15 cellular contexts compared by ENCODE assay signal in genomic region chr6:15285682-15286294, GRCh38. TPM values are rescaled to one million over a fixed set of nuclear protein-coding genes. Genes with fewer than 3 reads are reported as not detected.
DNase-seq lines count a peak whose midpoint lies in the region; ATAC-seq, FAIRE-seq and TF ChIP-seq lines count a peak whose summit lies in the region.
"Had no signal": no experiment of that assay in that cellular context is flagged by ENCODE, and none has a peak within 500 bp of the region (broad histone marks: within the 10 kb centered on the region; RNA-seq: fewer than 3 reads in every experiment).

No MANE protein-coding gene starts in this region.

- no peak for ATAC-seq in GM12878
- ATAC-seq: activated CD4-positive, alpha-beta T cell treated with anti-CD3 and anti-CD28 coated beads for 36 hours; heart right ventricle; T-helper 17 cell had no signal

- no peak overlapping the region for H2BK12ac ChIP-seq in mesenchymal stem cell (ENCODE audit: low read length in 2 of 2)

- H2AFZ ChIP-seq in GM12878 (ENCODE audit: control insufficient read depth, low read depth, low read length) (no peak overlapping the region), mesenchymal stem cell (ENCODE audit: low read depth, low read length) (no peak overlapping the region)

- H3K4ac ChIP-seq in mesenchymal stem cell (ENCODE audit: low read depth in 1 of 2, low read length in 2 of 2): no peak overlapping the region

- H2AK5ac ChIP-seq in mesenchymal stem cell (ENCODE audit: low read length, severe bottlenecking): no peak overlapping the region

- SMC1A ChIA-PET in GM12878 (lab: Charles Lee; ENCODE audit: uncharacterized antibody, unreplicated experiment): no interaction called here

- in situ Hi-C loops in GM12878 (cut with MboI): no loop called here

- WGBS in GM12878 (ENCODE audit: insufficient coverage, insufficient replicate concordance, low lambda C conversion rate, missing lambda C conversion rate): 98% methylated on average over 3 of the region's 3 CpGs
- 100% methylated on average over 2 of the region's 3 CpGs for WGBS in mesenchymal stem cell

- no peak for TF ChIP-seq EP300 in GM12878 (IDR thresholded peaks at IDR 0.05; ENCODE audit: borderline replicate concordance in 1 of 2, control insufficient read depth in 1 of 2, low read depth in 2 of 2, low read length in 2 of 2)

- no peak overlapping the region for H3K14ac ChIP-seq in mesenchymal stem cell (ENCODE audit: low read length in 2 of 2)

- POLR2A ChIA-PET in GM12878 (lab: Charles Lee): interaction anchor here (0.6 to 0.7 kb wide), 2 partner anchors 41 to 118 kb away, joined by 3 to 7 read pairs; no protein-coding TSS in a partner anchor

- H3K36me3 ChIP-seq in GM12878 (ENCODE audit: control insufficient read depth in 2 of 2, insufficient read depth in 2 of 2, low read length in 1 of 2) (no peaks in the 10 kb centered on the region; a peak in 2 of 4 replicates), mesenchymal stem cell (ENCODE audit: control insufficient read depth in 1 of 2, insufficient read depth in 2 of 2, low read depth in 1 of 2, low read length in 2 of 2) (no peaks in the 10 kb centered on the region)
- H3K36me3 ChIP-seq: heart right ventricle had no signal

- H3K4me2 ChIP-seq in GM12878 (ENCODE audit: control insufficient read depth, insufficient read depth) (no peak overlapping the region), mesenchymal stem cell (ENCODE audit: low read length, poor library complexity, severe bottlenecking) (no peak overlapping the region)

- H4K8ac ChIP-seq in mesenchymal stem cell (ENCODE audit: low read length): no peak overlapping the region

- peaks cover 15% of the 10 kb centered on the region for H3K79me1 ChIP-seq in mesenchymal stem cell (replicated peaks; ENCODE audit: low read length, poor library complexity, severe bottlenecking)

- no peaks in the 10 kb centered on the region for H4K20me1 ChIP-seq in GM12878 (ENCODE audit: control insufficient read depth, insufficient read depth)

- no peak overlapping the region for H2BK15ac ChIP-seq in mesenchymal stem cell (ENCODE audit: low read depth, poor library complexity, severe bottlenecking)

- TF ChIP-seq RAD21 in GM12878 (IDR thresholded peaks at IDR 0.05; ENCODE audit: insufficient read depth, low read depth, low read length): peak; percentile 40; the same call in 1 of the 2 replicates

- peak; percentile 33 for DNase-seq in EH (ENCODE audit: low read depth)
- DNase-seq in LNCaP clone FGC (ENCODE audit: low read depth): no peak
- no peak for DNase-seq in GM12878 (ENCODE audit: low read depth, low spot score)
- DNase-seq in mesenchymal stem cell: no peak
- no peak for DNase-seq in posterior cingulate gyrus
- no peak for DNase-seq in AG08395 (ENCODE audit: low spot score)
- no peak for DNase-seq in activated CD8-positive, alpha-beta memory T cell treated with anti-CD3 and anti-CD28 coated beads for 24 hours
- DNase-seq in activated T-cell treated with anti-CD3 and anti-CD28 coated beads for 4 hours: no peak
- DNase-seq: activated CD4-positive, alpha-beta T cell treated with anti-CD3 and anti-CD28 coated beads for 36 hours; activated T-cell treated with anti-CD3 and anti-CD28 coated beads, Interleukin-2, amount 50 U/mL, for 24 hours; heart right ventricle; MM.1S; NCI-H2029; NCI-H774; T-helper 17 cell had no signal

- no peak for FAIRE-seq in GM12878 (lab: Jason Lieb, UNC)

- no peak overlapping the region for H3K18ac ChIP-seq in mesenchymal stem cell (ENCODE audit: low read depth in 1 of 2, low read length in 2 of 2)

- intact Hi-C loops in GM12878 (cut with micrococcal nuclease; ENCODE audit: unreplicated experiment) (no loop called here), posterior cingulate gyrus (cut with DNase I) (no loop called here)

- H3K27ac ChIP-seq in GM12878 (ENCODE audit: control insufficient read depth, insufficient read depth) (no peak overlapping the region), mesenchymal stem cell (ENCODE audit: low read length, poor library complexity, severe bottlenecking) (peak overlapping the region; percentile 9)
- H3K27ac ChIP-seq: heart right ventricle had no signal

- H3K4me1 ChIP-seq in GM12878 (ENCODE audit: control insufficient read depth, insufficient read depth, low read length): peaks cover 34% of the 10 kb centered on the region
- peaks cover 14% of the 10 kb centered on the region for H3K4me1 ChIP-seq in mesenchymal stem cell (ENCODE audit: control insufficient read depth, insufficient read depth, low read depth, low read length)

- no peak overlapping the region for H2BK120ac ChIP-seq in mesenchymal stem cell (ENCODE audit: low read depth, low read length)

- no peak overlapping the region for H3K9ac ChIP-seq in GM12878 (ENCODE audit: control insufficient read depth, insufficient read depth, low read length)
- no peak overlapping the region for H3K9ac ChIP-seq in mesenchymal stem cell (ENCODE audit: low read length)

- H3K4me3 ChIP-seq in LNCaP clone FGC (ENCODE audit: low read depth, low read length) (no peak overlapping the region), GM12878 (no peak overlapping the region), mesenchymal stem cell (ENCODE audit: insufficient read depth in 1 of 2, low read depth in 1 of 2, low read length in 2 of 2) (no peak overlapping the region)
- H3K4me3 ChIP-seq: heart right ventricle had no signal

- no peaks in the 10 kb centered on the region; the same call in 2 of the 3 replicates for H3K9me3 ChIP-seq in GM12878 (replicated peaks; ENCODE audit: control insufficient read depth, insufficient read depth, low read length)
- no peaks in the 10 kb centered on the region for H3K9me3 ChIP-seq in mesenchymal stem cell (ENCODE audit: control insufficient read depth, low read length)
- H3K9me3 ChIP-seq: heart right ventricle had no signal

- peaks cover 78% of the 10 kb centered on the region for H3K79me2 ChIP-seq in GM12878 (ENCODE audit: control insufficient read depth, insufficient read depth, low read length)

- TF ChIP-seq POLR2A in GM12878 (IDR thresholded peaks at IDR 0.05; ENCODE audit: low read depth, low read length): no peak

- H4K91ac ChIP-seq in mesenchymal stem cell (ENCODE audit: low read length): no peak overlapping the region

- 0 out of 2 replicates have a peak, but pooled peaks have one; percentile 4 for TF ChIP-seq CTCF in LNCaP clone FGC (IDR thresholded peaks at IDR 0.05; ENCODE audit: control insufficient read depth, extremely low read depth, insufficient read depth)
- TF ChIP-seq CTCF in GM12878 (IDR thresholded peaks at IDR 0.05 in 2 of 3, conservative IDR thresholded peaks at IDR 0.05 in 1 of 3; ENCODE audit: control insufficient read depth in 2 of 3, extremely low read depth in 1 of 3, insufficient read depth in 1 of 3, low read depth in 3 of 3, low read length in 3 of 3): peak in 2 of 3 experiments; percentile 17 to 21; a peak in 2 of 6 replicates

- RAD21 ChIA-PET in GM12878 (lab: Charles Lee; ENCODE audit: unreplicated experiment): interaction anchor here (1.0 to 4.0 kb wide), 3 partner anchors 13 to 40 kb away, joined by 3 to 32 read pairs (median 11); no protein-coding TSS in a partner anchor

- H2BK5ac ChIP-seq in mesenchymal stem cell (ENCODE audit: low read depth, low read length, poor library complexity, severe bottlenecking): no peak overlapping the region

- CTCF ChIA-PET in GM12878 (lab: Yijun Ruan, JAX): no interaction called here

- H3K27me3 ChIP-seq in GM12878 (replicated peaks in 1 of 2; ENCODE audit: control insufficient read depth in 2 of 2, insufficient read depth in 2 of 2, low read length in 1 of 2): no peaks in the 10 kb centered on the region
- no peaks in the 10 kb centered on the region for H3K27me3 ChIP-seq in mesenchymal stem cell (ENCODE audit: control insufficient read depth in 1 of 2, insufficient read depth in 1 of 2, low read length in 2 of 2)
- H3K27me3 ChIP-seq: heart right ventricle had no signal

- no TSS peak for BruUV-seq in GM12878 (replicated peaks; lab: Mats Ljungman, UMichigan)

- H3K23ac ChIP-seq in mesenchymal stem cell (ENCODE audit: low read length in 2 of 2): no peak overlapping the region

TF ChIP-seq in GM12878, 131 proteins besides CTCF, POLR2A, EP300 and RAD21:
- TF ChIP-seq POU2F2 (IDR thresholded peaks at IDR 0.05; ENCODE audit: borderline replicate concordance, low read depth, low read length): no peak
- TF ChIP-seq HDAC2 (IDR thresholded peaks at IDR 0.05): no peak
- no peak for TF ChIP-seq NFIC (IDR thresholded peaks at IDR 0.05; ENCODE audit: low read depth, low read length)
- no peak for TF ChIP-seq USF1 (IDR thresholded peaks at IDR 0.05; ENCODE audit: borderline replicate concordance, extremely low read length, insufficient read depth, low read depth, low read length)

RNA-seq across cellular contexts. Expression of gene JARID2, which starts 39.9 kb away (rescaled TPM):
- total RNA-seq in GM12878 (2013; cell fraction: nucleolus; rRNA removed): 86.6 and 96.7 TPM in 2 replicates
- total RNA-seq in GM12878 (2014; rRNA removed) (11.2 and 11.8 TPM in 2 replicates), GM12878 (2014; rRNA removed; fragmentation: Illumina TruSeq; extraction: Trizol) (12.4 and 13.4 TPM in 2 replicates), GM12878 (2021) (19.7 and 21.1 TPM in 2 replicates)
- polyA plus RNA-seq in GM12878 (2011; ENCODE audit: low read depth): 5.4 TPM
- polyA plus RNA-seq in GM12878 (2011; rRNA removed) (17.9 and 21.6 TPM in 2 replicates), GM12878 (2014; fragmentation: Illumina TruSeq; extraction: Trizol) (13.7 and 14.6 TPM in 2 replicates), GM12878 (2014; fragmentation: Nextera tagmentation; extraction: Ambion mirVana) (1 to 10 TPM; 4.2 to 5.2 TPM), GM12878 (2014; rRNA removed) (12.2 and 12.7 TPM in 2 replicates), GM12878 (2016; fragmentation: Nextera tagmentation; extraction: Ambion mirVana) (1 to 10 TPM; 5.9 to 7.4 TPM)
- polyA plus RNA-seq in GM12878 (2011; cell fraction: cytosol; rRNA removed): 20.8 and 21.1 TPM in 2 replicates
- 42.4 and 49.0 TPM in 2 replicates for polyA plus RNA-seq in GM12878 (2011; cell fraction: nucleus; rRNA removed)
- 11.3 and 12.0 TPM in 2 replicates for polyA plus RNA-seq in GM12878 (2012)
- 33.6 and 37.9 TPM in 2 replicates for polyA minus RNA-seq in GM12878 (2011; rRNA and poly(A)+ RNA removed)
- 12.0 and 16.0 TPM in 2 replicates for polyA minus RNA-seq in GM12878 (2011; cell fraction: cytosol; rRNA and poly(A)+ RNA removed)
- polyA minus RNA-seq in GM12878 (2011; cell fraction: nucleus; rRNA and poly(A)+ RNA removed): 29.5 and 42.3 TPM in 2 replicates
- polyA plus RNA-seq in mesenchymal stem cell (2013, experiment 1 of 2): 10.5 TPM
- 9.8 TPM for polyA plus RNA-seq in mesenchymal stem cell (2013, experiment 2 of 2)
